Comparison of ENCODE assay signal across 24 cellular contexts in the genomic region with DNA sequence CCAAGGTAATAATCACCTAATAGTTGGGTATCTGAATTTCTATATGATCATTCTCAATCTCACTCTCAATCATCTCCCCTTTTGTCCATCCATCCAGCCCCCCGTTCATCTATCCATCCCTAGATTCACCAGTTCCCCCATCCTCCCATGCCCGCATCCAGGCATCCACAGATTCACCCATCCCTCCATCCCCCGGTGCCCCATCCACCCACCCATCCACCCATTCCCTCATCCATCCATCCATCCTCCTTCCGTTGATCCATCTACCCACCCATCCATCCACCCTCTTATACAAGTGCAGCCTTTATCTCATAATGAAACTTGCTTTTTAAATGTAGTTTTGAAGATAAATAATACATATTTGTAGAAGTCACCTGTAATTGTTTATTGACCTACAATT.
"Had no signal": no experiment of that assay in that cellular context is flagged by ENCODE, and none has a peak within 500 bp of the region (broad histone marks: within the 10 kb centered on the region; RNA-seq: fewer than 3 reads in every experiment).

No MANE protein-coding gene starts in this region.

- DNase-seq: colonic mucosa; cortex of kidney; dermis blood vessel endothelial cell; dorsolateral prefrontal cortex; effector CD4-positive, alpha-beta T cell; effector CD8-positive, alpha-beta T cell; effector memory CD4-positive, alpha-beta T cell; effector memory CD8-positive, alpha-beta T cell; endodermal cell; erythroblast; esophagus squamous epithelium; foreskin fibroblast; foreskin keratinocyte; foreskin melanocyte; gastrocnemius medialis; glutamatergic neuron; head of caudate nucleus; heart left ventricle; heart right ventricle had no signal

- H3K9me3 ChIP-seq: colonic mucosa, esophagus muscularis mucosa, esophagus squamous epithelium, gastrocnemius medialis, gastroesophageal sphincter, heart left ventricle, heart right ventricle had no signal

- H3K4me1 ChIP-seq: colonic mucosa, esophagus muscularis mucosa, esophagus squamous epithelium, foreskin keratinocyte, heart left ventricle had no signal

- H3K4me3 ChIP-seq: colonic mucosa, coronary artery, dorsolateral prefrontal cortex, esophagus muscularis mucosa, esophagus squamous epithelium, gastrocnemius medialis, gastroesophageal sphincter, heart left ventricle, heart right ventricle, hepatocyte had no signal

- H3K27me3 ChIP-seq: colonic mucosa, dorsolateral prefrontal cortex, esophagus muscularis mucosa, esophagus squamous epithelium, foreskin keratinocyte, gastrocnemius medialis, gastroesophageal sphincter, heart left ventricle, heart right ventricle had no signal

- H3K4me2 ChIP-seq: hepatocyte had no signal

- H3K36me3 ChIP-seq: colonic mucosa, esophagus muscularis mucosa, esophagus squamous epithelium, gastrocnemius medialis, gastroesophageal sphincter, heart left ventricle, heart right ventricle had no signal

- H3K27ac ChIP-seq: colonic mucosa, coronary artery, dorsolateral prefrontal cortex, epithelial cell of prostate, esophagus muscularis mucosa, esophagus squamous epithelium, foreskin keratinocyte, gastrocnemius medialis, gastroesophageal sphincter, heart left ventricle, heart right ventricle, hepatocyte had no signal
